14 cellular contexts compared by ENCODE assay signal in genomic region chr5:142626056-142626455, GRCh38. TPM values are rescaled to one million over a fixed set of nuclear protein-coding genes. Genes with fewer than 3 reads are reported as not detected.
"Had no signal": no experiment of that assay in that cellular context is flagged by ENCODE, and none has a peak within 500 bp of the region (broad histone marks: within the 10 kb centered on the region; RNA-seq: fewer than 3 reads in every experiment).

No MANE protein-coding gene starts in this region.

- ATAC-seq: activated naive CD4-positive, alpha-beta T cell treated with anti-CD3 and anti-CD28 coated beads, Interleukin-2, amount 50 U/mL, for 72 hours; stimulated activated effector memory CD8-positive, alpha-beta T cell treated with anti-CD3 and anti-CD28 coated beads, Interleukin-12 subunit alpha, Interleukin-12 subunit beta, amount 100 ng/mL, for 72 hours had no signal

- H3K36me3 Mint-ChIP-seq: activated naive CD4-positive, alpha-beta T cell treated with anti-CD3 and anti-CD28 coated beads, Interleukin-2, amount 50 U/mL, for 72 hours; brain; immature natural killer cell; memory B cell; stimulated activated effector memory CD8-positive, alpha-beta T cell treated with anti-CD3 and anti-CD28 coated beads, Interleukin-12 subunit alpha, Interleukin-12 subunit beta, amount 100 ng/mL, for 72 hours; WTC11 had no signal

- H3K27ac Mint-ChIP-seq: activated naive CD4-positive, alpha-beta T cell treated with anti-CD3 and anti-CD28 coated beads, Interleukin-2, amount 50 U/mL, for 72 hours; activated T-cell treated with anti-CD3 and anti-CD28 coated beads, Interleukin-2, amount 50 U/mL, for 24 hours; endodermal cell; immature natural killer cell; memory B cell; stimulated activated effector memory CD8-positive, alpha-beta T cell treated with anti-CD3 and anti-CD28 coated beads, Interleukin-12 subunit alpha, Interleukin-12 subunit beta, amount 100 ng/mL, for 72 hours; T-helper 1 cell treated with Interleukin-12 subunit alpha and Interleukin-12 subunit beta and Interleukin-4 antibody, amounts not matched to agents 30 μg/mL and 1 μg/mL, for 36 hours had no signal

- DNase-seq: activated CD4-positive, alpha-beta T cell treated with anti-CD3 and anti-CD28 coated beads for 48 hours; activated effector memory CD4-positive, alpha-beta T cell treated with anti-CD3 and anti-CD28 coated beads, Interleukin-2, amount 50 U/mL, for 16 hours; activated T-cell treated with anti-CD3 and anti-CD28 coated beads, Interleukin-2, amount 50 U/mL, for 24 hours; cerebellar nuclear complex; endodermal cell; immature natural killer cell had no signal

- H3K27me3 ChIP-seq: tibial nerve had no signal

- H3K4me3 Mint-ChIP-seq: activated T-cell treated with anti-CD3 and anti-CD28 coated beads, Interleukin-2, amount 50 U/mL, for 24 hours; brain; endodermal cell; immature natural killer cell; memory B cell; stimulated activated effector memory CD8-positive, alpha-beta T cell treated with anti-CD3 and anti-CD28 coated beads, Interleukin-12 subunit alpha, Interleukin-12 subunit beta, amount 100 ng/mL, for 72 hours; T-helper 1 cell treated with Interleukin-12 subunit alpha and Interleukin-12 subunit beta and Interleukin-4 antibody, amounts not matched to agents 30 μg/mL and 1 μg/mL, for 36 hours; WTC11 had no signal

- H3K27me3 Mint-ChIP-seq: activated T-cell treated with anti-CD3 and anti-CD28 coated beads, Interleukin-2, amount 50 U/mL, for 24 hours had no signal

- H3K9me3 ChIP-seq: tibial nerve had no signal

- H3K9me3 Mint-ChIP-seq: activated naive CD4-positive, alpha-beta T cell treated with anti-CD3 and anti-CD28 coated beads, Interleukin-2, amount 50 U/mL, for 72 hours; activated T-cell treated with anti-CD3 and anti-CD28 coated beads, Interleukin-2, amount 50 U/mL, for 24 hours; immature natural killer cell; stimulated activated effector memory CD8-positive, alpha-beta T cell treated with anti-CD3 and anti-CD28 coated beads, Interleukin-12 subunit alpha, Interleukin-12 subunit beta, amount 100 ng/mL, for 72 hours; T-helper 1 cell treated with Interleukin-12 subunit alpha and Interleukin-12 subunit beta and Interleukin-4 antibody, amounts not matched to agents 30 μg/mL and 1 μg/mL, for 36 hours; WTC11 had no signal

- H3K4me3 ChIP-seq: tibial nerve had no signal

- H3K36me3 ChIP-seq: tibial nerve had no signal

- H3K4me1 Mint-ChIP-seq: immature natural killer cell; stimulated activated effector memory CD8-positive, alpha-beta T cell treated with anti-CD3 and anti-CD28 coated beads, Interleukin-12 subunit alpha, Interleukin-12 subunit beta, amount 100 ng/mL, for 72 hours had no signal

RNA-seq across cellular contexts. Expression of gene FGF1, which starts 59.8 kb away (rescaled TPM):
- total RNA-seq: activated naive CD4-positive, alpha-beta T cell treated with anti-CD3 and anti-CD28 coated beads, Interleukin-2, amount 50 U/mL, for 72 hours; SK-MEL-5 had no signal
- polyA plus RNA-seq: immature natural killer cell had no signal
